ENCODE assay signal across 18 cellular contexts in genomic region chr13:100102042-100102441, GRCh38. TPM values are rescaled to one million over a fixed set of nuclear protein-coding genes. Genes with fewer than 3 reads are reported as not detected.
A peak's percentile ranks its signal among the peaks of the same experiment; 100 is the strongest.
DNase-seq lines count a peak whose midpoint lies in the region; ATAC-seq, FAIRE-seq and TF ChIP-seq lines count a peak whose summit lies in the region.
"Had no signal": no experiment of that assay in that cellular context is flagged by ENCODE, and none has a peak within 500 bp of the region (broad histone marks: within the 10 kb centered on the region; RNA-seq: fewer than 3 reads in every experiment).

No MANE protein-coding gene starts in this region.

- intact Hi-C loops in Caco-2 (cut with micrococcal nuclease; ENCODE audit: unreplicated experiment): no loop called here

- ATAC-seq in GM18511 (IDR thresholded peaks at IDR 0.05; ENCODE audit: unreplicated experiment): no peak
- ATAC-seq: HCT116 had no signal

- CTCF ChIA-PET in Caco-2 (lab: Charles Lee): no interaction called here

- FAIRE-seq in RCC 7860 (lab: Jason Lieb, UNC): no peak
- FAIRE-seq: A204.1 had no signal

- H3K4me1 Mint-ChIP-seq in Caco-2 (ENCODE audit: low read depth, unreplicated experiment): peaks cover 22% of the 10 kb centered on the region
- H3K4me1 Mint-ChIP-seq in nephron: peaks cover 28% of the 10 kb centered on the region

- H3K4me3 ChIP-seq in Caco-2 (ENCODE audit: low read depth, low read length): no peak overlapping the region
- H3K4me3 ChIP-seq: MG63 had no signal

- no peak for TF ChIP-seq CTCF in Caco-2 (IDR thresholded peaks at IDR 0.05; ENCODE audit: insufficient read depth in 1 of 2, low read depth in 1 of 2, low read length in 1 of 2, severe bottlenecking in 1 of 2, unreplicated experiment in 1 of 2)
- no peak for TF ChIP-seq CTCF in nephron (IDR thresholded peaks at IDR 0.05; ENCODE audit: unreplicated experiment in 3 of 3)

- POLR2A ChIA-PET in Caco-2 (lab: Charles Lee): no interaction called here

- no peaks in the 10 kb centered on the region for H3K27me3 ChIP-seq in Caco-2 (replicated peaks; ENCODE audit: control insufficient read depth, insufficient read depth, low read length)
- H3K27me3 ChIP-seq: MG63 had no signal

- no peaks in the 10 kb centered on the region for H3K36me3 ChIP-seq in Caco-2 (ENCODE audit: control insufficient read depth, insufficient read depth, low read length)

- H3K4me1 ChIP-seq in Caco-2: peaks cover 23% of the 10 kb centered on the region

- peak overlapping the region; percentile 40 for H3K27ac Mint-ChIP-seq in Caco-2 (ENCODE audit: unreplicated experiment)
- peak overlapping the region; percentile 15 to 73 (median 34) for H3K27ac Mint-ChIP-seq in nephron

- no peaks in the 10 kb centered on the region for H3K9me3 ChIP-seq in Caco-2
- H3K9me3 ChIP-seq: MG63, SK-N-SH had no signal

- H3K9me3 Mint-ChIP-seq in Caco-2 (ENCODE audit: unreplicated experiment): no peaks in the 10 kb centered on the region
- H3K9me3 Mint-ChIP-seq in nephron: no peaks in the 10 kb centered on the region

- DNase-seq in Caco-2: no peak
- peak; percentile 19 for DNase-seq in NCI-H69 (lab: John Stamatoyannopoulos, UW)
- peak; percentile 20 for DNase-seq in dermis blood vessel endothelial cell
- DNase-seq in NCI-H1105 (lab: John Stamatoyannopoulos, UW): no peak
- DNase-seq in activated CD4-positive, CD25-positive, alpha-beta regulatory T cell treated with anti-CD3 and anti-CD28 coated beads, Interleukin-2, amount 50 U/mL, for 72 hours: no peak
- DNase-seq in RCC 7860 (ENCODE audit: low spot score): no peak
- DNase-seq: DMS153, KG1, MG63, NCI-H1092 treated with DMSO at 0.1 percent for 48 hours, NCI-H1694 treated with DMSO at 0.1 percent for 48 hours, NCI-H774, Right ventricle myocardium superior, SK-N-SH had no signal

- peaks cover 6% of the 10 kb centered on the region for H3K36me3 Mint-ChIP-seq in Caco-2 (ENCODE audit: insufficient read depth, unreplicated experiment)
- H3K36me3 Mint-ChIP-seq in nephron (ENCODE audit: low read depth): peaks cover 38% of the 10 kb centered on the region

- H3K4me3 Mint-ChIP-seq in Caco-2 (ENCODE audit: unreplicated experiment): no peak overlapping the region
- H3K4me3 Mint-ChIP-seq in nephron: no peak overlapping the region

- H3K27me3 Mint-ChIP-seq in Caco-2 (ENCODE audit: insufficient read depth, unreplicated experiment): no peaks in the 10 kb centered on the region
- no peaks in the 10 kb centered on the region for H3K27me3 Mint-ChIP-seq in nephron (ENCODE audit: low read depth)

- BruUV-seq in Caco-2 (replicated peaks; lab: Mats Ljungman, UMichigan): no TSS peak

RNA-seq across cellular contexts. Expression of gene PCCA, which starts 13.1 kb away (rescaled TPM):
- total RNA-seq in Caco-2 (2022) (38.5 and 39.9 TPM in 2 replicates), dermis blood vessel endothelial cell (32.8 and 51.6 TPM in 2 replicates)

Comparison
In these comparisons a context has a peak if more than half of its experiments do, and no peak if none do; other contexts are left out.
1. DNase-seq: peak in NCI-H69 (single experiment) and dermis blood vessel endothelial cell (single experiment); none in Caco-2 (0 of 2), NCI-H1105 (single experiment), activated CD4-positive, CD25-positive, alpha-beta regulatory T cell treated with anti-CD3 and anti-CD28 coated beads, Interleukin-2, amount 50 U/mL, for 72 hours (single experiment) and RCC 7860 (single experiment).